Comparison of ENCODE assay signal across 23 cellular contexts in genomic region chr2:140376686-140377085, GRCh38.
"Had no signal": no experiment of that assay in that cellular context is flagged by ENCODE, and none has a peak within 500 bp of the region (broad histone marks: within the 10 kb centered on the region; RNA-seq: fewer than 3 reads in every experiment).

No MANE protein-coding gene starts in this region.

- H3K27me3 Mint-ChIP-seq: activated CD4-positive, alpha-beta memory T cell treated with anti-CD3 and anti-CD28 coated beads, Interleukin-2, amount 10 ng/mL, durations not matched to agents 7 days and 5 days; activated T-cell treated with anti-CD3 and anti-CD28 coated beads, Interleukin-2, amount 50 U/mL, for 24 hours; central memory CD8-positive, alpha-beta T cell had no signal

- H3K27ac Mint-ChIP-seq: activated CD4-positive, alpha-beta memory T cell treated with anti-CD3 and anti-CD28 coated beads, Interleukin-2, amount 10 ng/mL, durations not matched to agents 7 days and 5 days; activated T-cell treated with anti-CD3 and anti-CD28 coated beads, Interleukin-2, amount 50 U/mL, for 24 hours; brain had no signal

- H3K36me3 Mint-ChIP-seq: brain had no signal

- H3K9ac ChIP-seq: parathyroid adenoma had no signal

- H3K36me3 ChIP-seq: adrenal gland, tibial artery, uterus had no signal

- H3K27ac ChIP-seq: adrenal gland, parathyroid adenoma, tibial artery, uterus had no signal

- H3K4me1 ChIP-seq: adrenal gland, parathyroid adenoma, tibial artery, uterus had no signal

- H3K4me3 ChIP-seq: adrenal gland, lung, tibial artery, uterus had no signal

- H3K9me3 ChIP-seq: adrenal gland, tibial artery, uterus had no signal

- DNase-seq: activated CD4-positive, alpha-beta memory T cell treated with anti-CD3 and anti-CD28 coated beads, Interleukin-2, amount 10 ng/mL, durations not matched to agents 7 days and 5 days; activated CD4-positive, alpha-beta T cell treated with anti-CD3 and anti-CD28 coated beads for 1 hour; activated effector memory CD4-positive, alpha-beta T cell treated with Interleukin-2 at 50 U/mL for 16 hours; activated naive CD4-positive, alpha-beta T cell treated with anti-CD3 and anti-CD28 coated beads, Interleukin-2, amount 50 U/mL, for 16 hours; activated T-cell treated with anti-CD3 and anti-CD28 coated beads, Interleukin-2, amount 50 U/mL, for 24 hours; adrenal gland; cortex of kidney; effector memory CD4-positive, alpha-beta T cell; head of caudate nucleus; midbrain; stimulated activated CD4-positive, alpha-beta T cell treated with anti-CD3 and anti-CD28 coated beads, Interleukin-15, amount 100 ng/mL, for 24 hours; stimulated activated CD4-positive, alpha-beta T cell treated with anti-CD3 and anti-CD28 coated beads, Interleukin-4, amount 100 ng/mL, for 1 hour; stimulated activated naive CD4-positive, alpha-beta T cell; T-helper 1 cell; T1000; tibial artery; uterus had no signal

- H3K9me3 Mint-ChIP-seq: activated T-cell treated with anti-CD3 and anti-CD28 coated beads, Interleukin-2, amount 50 U/mL, for 24 hours; brain; neural crest cell had no signal

- H3K4me1 Mint-ChIP-seq: activated CD4-positive, alpha-beta memory T cell treated with anti-CD3 and anti-CD28 coated beads, Interleukin-2, amount 10 ng/mL, durations not matched to agents 7 days and 5 days; brain; central memory CD8-positive, alpha-beta T cell had no signal

- H2AFZ ChIP-seq: parathyroid adenoma had no signal

- H3K4me3 Mint-ChIP-seq: activated CD4-positive, alpha-beta memory T cell treated with anti-CD3 and anti-CD28 coated beads, Interleukin-2, amount 10 ng/mL, durations not matched to agents 7 days and 5 days; activated T-cell treated with anti-CD3 and anti-CD28 coated beads, Interleukin-2, amount 50 U/mL, for 24 hours; brain; central memory CD8-positive, alpha-beta T cell; neural crest cell had no signal

- H3K27me3 ChIP-seq: adrenal gland, tibial artery, uterus had no signal

- FAIRE-seq: frontal cortex had no signal
